ENCODE assay signal across 17 cellular contexts in genomic region chr6:109523478-109523877, GRCh38. TPM values are rescaled to one million over a fixed set of nuclear protein-coding genes. Genes with fewer than 3 reads are reported as not detected.
DNase-seq lines count a peak whose midpoint lies in the region; ATAC-seq and TF ChIP-seq lines count a peak whose summit lies in the region.
"Had no signal": no experiment of that assay in that cellular context is flagged by ENCODE, and none has a peak within 500 bp of the region (broad histone marks: within the 10 kb centered on the region; RNA-seq: fewer than 3 reads in every experiment).

No MANE protein-coding gene starts in this region.

- CTCF ChIA-PET in PC-3 (lab: Charles Lee): no interaction called here

- H3K27me3 ChIP-seq in PC-3 (ENCODE audit: low read length) (no peaks in the 10 kb centered on the region), Karpas-422 (ENCODE audit: low read length) (no peaks in the 10 kb centered on the region)
- H3K27me3 ChIP-seq: thyroid gland had no signal

- H3K79me2 ChIP-seq in PC-3 (ENCODE audit: low read length) (no peaks in the 10 kb centered on the region), Karpas-422 (ENCODE audit: low read length) (no peaks in the 10 kb centered on the region)

- H3K9ac ChIP-seq in PC-3 (ENCODE audit: low read length) (no peak overlapping the region), Karpas-422 (ENCODE audit: low read length) (no peak overlapping the region)

- H3K9me2 ChIP-seq in PC-3 (replicated peaks; ENCODE audit: low read length): no peaks in the 10 kb centered on the region
- no peaks in the 10 kb centered on the region for H3K9me2 ChIP-seq in Karpas-422 (replicated peaks; ENCODE audit: insufficient read depth, low read length)

- no peak overlapping the region for H2AFZ ChIP-seq in PC-3 (ENCODE audit: low read length)
- no peak overlapping the region for H2AFZ ChIP-seq in Karpas-422 (ENCODE audit: low read length)
- H2AFZ ChIP-seq: GM23338 had no signal

- H3K9me3 ChIP-seq in PC-3 (ENCODE audit: low read length): no peaks in the 10 kb centered on the region
- no peaks in the 10 kb centered on the region for H3K9me3 ChIP-seq in Karpas-422 (ENCODE audit: low read length)
- H3K9me3 ChIP-seq: thyroid gland had no signal

- DNase-seq in GM03348 (ENCODE audit: low spot score): peak; percentile 72
- peak; percentile 79 for DNase-seq in PC-3
- DNase-seq in fibroblast of gingiva (ENCODE audit: low read depth): peak; percentile 87
- no peak for DNase-seq in sciatic nerve (ENCODE audit: low spot score)
- DNase-seq in Karpas-422: no peak
- no peak for DNase-seq in dermis blood vessel endothelial cell
- DNase-seq: cerebellar nuclear complex; glutamatergic neuron; immature natural killer cell; KBM-7; NCI-H1417 treated with DMSO at 0.1 percent for 48 hours; stimulated activated CD4-positive, alpha-beta T cell treated with anti-CD3 and anti-CD28 coated beads, Interleukin-12 subunit alpha, Interleukin-12 subunit beta, amount 100 ng/mL, for 4 hours; thyroid gland had no signal

- no peak overlapping the region for H3K27ac ChIP-seq in PC-3 (ENCODE audit: low read length)
- H3K27ac ChIP-seq in Karpas-422 (ENCODE audit: low read length): no peak overlapping the region
- H3K27ac ChIP-seq: thyroid gland had no signal

- POLR2A ChIA-PET in PC-3 (lab: Charles Lee; ENCODE audit: unreplicated experiment): no interaction called here

- H3K36me3 ChIP-seq in PC-3 (ENCODE audit: low read depth, low read length) (no peaks in the 10 kb centered on the region), Karpas-422 (ENCODE audit: insufficient read depth, low read length) (no peaks in the 10 kb centered on the region)
- H3K36me3 ChIP-seq: thyroid gland had no signal

- H4K20me1 ChIP-seq in PC-3 (ENCODE audit: low read length): no peaks in the 10 kb centered on the region
- H4K20me1 ChIP-seq in Karpas-422 (ENCODE audit: insufficient read depth, low read depth, low read length): no peaks in the 10 kb centered on the region

- H3K4me1 ChIP-seq in PC-3 (ENCODE audit: insufficient read depth, low read length) (peaks cover 4% of the 10 kb centered on the region; the same call in 1 of the 2 replicates), Karpas-422 (ENCODE audit: low read length) (no peaks in the 10 kb centered on the region)
- H3K4me1 ChIP-seq: thyroid gland had no signal

- H3F3A ChIP-seq in PC-3 (ENCODE audit: low read length, unreplicated experiment): no peaks in the 10 kb centered on the region

- BruUV-seq in PC-3 (replicated peaks; lab: Mats Ljungman, UMichigan): no TSS peak

- no peak for TF ChIP-seq CTCF in PC-3 (conservative IDR thresholded peaks at IDR 0.05; ENCODE audit: low read depth, low read length)

- H3K4me2 ChIP-seq in PC-3 (ENCODE audit: low read length): peak overlapping the region; percentile 29; the same call in 1 of the 2 replicates
- no peak overlapping the region for H3K4me2 ChIP-seq in Karpas-422 (ENCODE audit: low read depth, low read length, poor library complexity, severe bottlenecking)
- H3K4me2 ChIP-seq: GM23338 had no signal

- intact Hi-C loops in PC-3 (cut with micrococcal nuclease): loop anchor here (5.0 kb wide), 1 partner anchor 41 kb away; the partner anchor contains the start of gene ZBTB24
- intact Hi-C loops in sciatic nerve (cut with DNase I): no loop called here

- H3K4me3 ChIP-seq in PC-3 (ENCODE audit: low read length): no peak overlapping the region
- no peak overlapping the region for H3K4me3 ChIP-seq in Karpas-422 (ENCODE audit: low read length)
- H3K4me3 ChIP-seq: GM23338, thyroid gland had no signal

- ATAC-seq in PC-3: peak; percentile 52; the same call in 1 of the 2 replicates
- ATAC-seq in sciatic nerve: peak; percentile 50
- ATAC-seq in GM21526 (IDR thresholded peaks at IDR 0.05; ENCODE audit: low FRiP score, unreplicated experiment): no peak
- ATAC-seq in HG03354 (IDR thresholded peaks at IDR 0.05; ENCODE audit: poor library complexity, severe bottlenecking, unreplicated experiment): no peak
- ATAC-seq: GM23338; stimulated activated effector memory CD8-positive, alpha-beta T cell treated with anti-CD3 and anti-CD28 coated beads, Interleukin-12 subunit alpha, Interleukin-12 subunit beta, amount 100 ng/mL, for 72 hours had no signal

RNA-seq across cellular contexts. Expression of gene ZBTB24, which starts 40.5 kb away (rescaled TPM):
- total RNA-seq in PC-3 (2014; rRNA removed): 4.5 and 6.1 TPM in 2 replicates
- total RNA-seq in sciatic nerve: 9.9 TPM
- total RNA-seq in Karpas-422 (2014; rRNA removed; shearing (Covaris generic); ENCODE audit: low replicate concordance): 10.4 and 18.5 TPM in 2 replicates
- total RNA-seq in dermis blood vessel endothelial cell: 6.9 and 7.5 TPM in 2 replicates

Comparison
In these comparisons a context has a peak if more than half of its experiments do, and no peak if none do; other contexts are left out.
1. DNase-seq: peak in GM03348 (single experiment), PC-3 (single experiment) and fibroblast of gingiva (single experiment); none in sciatic nerve (single experiment), Karpas-422 (single experiment) and dermis blood vessel endothelial cell (single experiment).
2. ATAC-seq: peak in PC-3 (single experiment) and sciatic nerve (single experiment); none in GM21526 (single experiment) and HG03354 (single experiment).